1 cellular context compared by ENCODE assay signal in the genomic region with DNA sequence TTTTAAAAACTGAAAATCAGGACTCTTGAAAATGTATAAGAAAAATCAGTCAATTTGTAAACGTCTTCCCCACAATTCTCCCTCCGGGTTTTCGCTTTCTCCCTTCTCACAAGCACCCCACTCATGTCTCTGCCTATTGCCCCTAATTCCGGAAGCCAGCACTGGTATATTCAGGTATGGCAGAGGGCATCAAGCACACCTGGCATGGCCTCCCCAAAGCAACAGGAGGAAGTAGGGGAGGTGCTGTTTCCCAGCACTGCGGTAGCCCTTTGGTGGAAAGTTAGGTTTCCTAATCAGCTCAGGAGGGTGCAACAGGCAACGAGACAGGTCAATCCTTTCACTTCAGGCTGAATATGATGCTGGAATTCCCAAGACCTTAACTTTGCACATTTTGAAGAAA.
TF ChIP-seq lines count a peak whose summit lies in the region.

No MANE protein-coding gene starts in this region.

TF ChIP-seq in IMR-90, 13 proteins besides CTCF, POLR2A, EP300 and RAD21 (continued from another document):
- no peak for TF ChIP-seq RCOR1 (IDR thresholded peaks at IDR 0.05; ENCODE audit: insufficient replicate concordance, low read length)
- TF ChIP-seq, protein P1, sequence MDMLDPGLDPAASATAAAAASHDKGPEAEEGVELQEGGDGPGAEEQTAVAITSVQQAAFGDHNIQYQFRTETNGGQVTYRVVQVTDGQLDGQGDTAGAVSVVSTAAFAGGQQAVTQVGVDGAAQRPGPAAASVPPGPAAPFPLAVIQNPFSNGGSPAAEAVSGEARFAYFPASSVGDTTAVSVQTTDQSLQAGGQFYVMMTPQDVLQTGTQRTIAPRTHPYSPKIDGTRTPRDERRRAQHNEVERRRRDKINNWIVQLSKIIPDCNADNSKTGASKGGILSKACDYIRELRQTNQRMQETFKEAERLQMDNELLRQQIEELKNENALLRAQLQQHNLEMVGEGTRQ (IDR thresholded peaks at IDR 0.05; ENCODE audit: low read depth, low read length): no peak
- TF ChIP-seq BHLHE40 (IDR thresholded peaks at IDR 0.05; ENCODE audit: low read depth, low read length): no peak
- TF ChIP-seq FOS (IDR thresholded peaks at IDR 0.05; ENCODE audit: low read depth, low read length): no peak
- TF ChIP-seq CHD1 (IDR thresholded peaks at IDR 0.05; ENCODE audit: low read depth, low read length): no peak
- TF ChIP-seq MXI1 (IDR thresholded peaks at IDR 0.05; ENCODE audit: borderline replicate concordance, low read depth, low read length): no peak
- no peak for TF ChIP-seq CEBPB (IDR thresholded peaks at IDR 0.05; ENCODE audit: low read depth, low read length)
- no peak for TF ChIP-seq NFE2L2 (IDR thresholded peaks at IDR 0.05; ENCODE audit: low read depth, low read length)
